ENCODE assay signal across 11 cellular contexts in genomic region chr1:206895837-206896242, GRCh38. TPM values are rescaled to one million over a fixed set of nuclear protein-coding genes. Genes with fewer than 3 reads are reported as not detected.
A peak's percentile ranks its signal among the peaks of the same experiment; 100 is the strongest.
DNase-seq lines count a peak whose midpoint lies in the region; ATAC-seq and TF ChIP-seq lines count a peak whose summit lies in the region.
"Had no signal": no experiment of that assay in that cellular context is flagged by ENCODE, and none has a peak within 500 bp of the region (broad histone marks: within the 10 kb centered on the region; RNA-seq: fewer than 3 reads in every experiment).

No MANE protein-coding gene starts in this region.

- TF ChIP-seq CTCF in body of pancreas (IDR thresholded peaks at IDR 0.05) (no peak), right atrium auricular region (IDR thresholded peaks at IDR 0.05) (no peak), GM20000 (IDR thresholded peaks at IDR 0.05; ENCODE audit: extremely low read depth, missing control alignments) (no peak)

- H3K27ac ChIP-seq in body of pancreas, result no peak overlapping the region
- H3K27ac ChIP-seq in naive thymus-derived CD4-positive, alpha-beta T cell (ENCODE audit: low read depth, low read length), result no peak overlapping the region
- no peak overlapping the region for H3K27ac ChIP-seq in right atrium auricular region

- intact Hi-C loops in body of pancreas (cut with DNase I), result no loop called here
- intact Hi-C loops in naive thymus-derived CD4-positive, alpha-beta T cell (cut with micrococcal nuclease), result no loop called here

- peaks cover 0 to 29% (median 5%) of the 10 kb centered on the region in 5 donors for H3K36me3 Mint-ChIP-seq in naive thymus-derived CD4-positive, alpha-beta T cell

- H3K27ac Mint-ChIP-seq in naive thymus-derived CD4-positive, alpha-beta T cell, result peak overlapping the region in 6 of 9 donors; percentile 28 to 75 (median 54)
- H3K27ac Mint-ChIP-seq: activated CD4-positive, alpha-beta memory T cell treated with anti-CD3 and anti-CD28 coated beads, Interleukin-2, amount 10 ng/mL, durations not matched to agents 7 days and 5 days had no signal

- H3K27me3 Mint-ChIP-seq in naive thymus-derived CD4-positive, alpha-beta T cell, result no peaks in the 10 kb centered on the region

- H3K4me1 ChIP-seq in body of pancreas (peaks cover 12% of the 10 kb centered on the region), right atrium auricular region (no peaks in the 10 kb centered on the region)
- peaks cover 4 to 39% of the 10 kb centered on the region in 2 donors for H3K4me1 ChIP-seq in naive thymus-derived CD4-positive, alpha-beta T cell (ENCODE audit: control insufficient read depth in 2 of 2, insufficient read depth in 2 of 2, low read length in 2 of 2)

- DNase-seq in DMS 273 (lab: John Stamatoyannopoulos, UW; ENCODE audit: unreplicated experiment) (peak; percentile 84), MG63 (peak; percentile 89), body of pancreas (peak in 1 of 4 donors; percentile 13), right atrium auricular region (ENCODE audit: low spot score) (no peak), GM20000 (ENCODE audit: low spot score) (no peak)
- DNase-seq in naive thymus-derived CD4-positive, alpha-beta T cell, result no peak
- DNase-seq: activated CD4-positive, alpha-beta memory T cell treated with anti-CD3 and anti-CD28 coated beads, Interleukin-2, amount 10 ng/mL, durations not matched to agents 7 days and 5 days had no signal

- H3K4me3 ChIP-seq in MG63, result no peak overlapping the region
- no peak overlapping the region for H3K4me3 ChIP-seq in body of pancreas
- no peak overlapping the region for H3K4me3 ChIP-seq in naive thymus-derived CD4-positive, alpha-beta T cell (ENCODE audit: low read length)
- no peak overlapping the region for H3K4me3 ChIP-seq in right atrium auricular region

- H3K36me3 ChIP-seq in MG63, result no peaks in the 10 kb centered on the region
- no peaks in the 10 kb centered on the region for H3K36me3 ChIP-seq in body of pancreas (replicated peaks in 1 of 2; ENCODE audit: insufficient read depth in 1 of 2, low read depth in 2 of 2)
- H3K36me3 ChIP-seq in naive thymus-derived CD4-positive, alpha-beta T cell (ENCODE audit: control insufficient read depth in 2 of 3, insufficient read depth in 3 of 3, low read length in 3 of 3), result peaks cover 0 to 3% (median 0%) of the 10 kb centered on the region in 3 experiments
- H3K36me3 ChIP-seq in right atrium auricular region, result no peaks in the 10 kb centered on the region

- TF ChIP-seq POLR2A in body of pancreas (IDR thresholded peaks at IDR 0.05), result no peak

- H3K9me3 Mint-ChIP-seq in naive thymus-derived CD4-positive, alpha-beta T cell, result peaks cover 0 to 3% (median 0%) of the 10 kb centered on the region in 11 donors
- H3K9me3 Mint-ChIP-seq: activated CD4-positive, alpha-beta memory T cell treated with anti-CD3 and anti-CD28 coated beads, Interleukin-2, amount 10 ng/mL, durations not matched to agents 7 days and 5 days; central memory CD8-positive, alpha-beta T cell had no signal

- H3K9me3 ChIP-seq in MG63 (no peaks in the 10 kb centered on the region), body of pancreas (no peaks in the 10 kb centered on the region), right atrium auricular region (no peaks in the 10 kb centered on the region)
- no peaks in the 10 kb centered on the region for H3K9me3 ChIP-seq in naive thymus-derived CD4-positive, alpha-beta T cell (ENCODE audit: control insufficient read depth in 2 of 3, low read length in 3 of 3)

- H3K27me3 ChIP-seq in MG63, result no peaks in the 10 kb centered on the region
- no peaks in the 10 kb centered on the region for H3K27me3 ChIP-seq in body of pancreas
- H3K27me3 ChIP-seq in naive thymus-derived CD4-positive, alpha-beta T cell (ENCODE audit: control insufficient read depth in 2 of 2, insufficient read depth in 2 of 2, low read length in 2 of 2), result no peaks in the 10 kb centered on the region
- H3K27me3 ChIP-seq in right atrium auricular region, result no peaks in the 10 kb centered on the region

- ATAC-seq in body of pancreas (peak; percentile 41), GM21515 (IDR thresholded peaks at IDR 0.05; ENCODE audit: unreplicated experiment) (no peak), HG02588 (IDR thresholded peaks at IDR 0.05; ENCODE audit: unreplicated experiment) (no peak)
- ATAC-seq in naive thymus-derived CD4-positive, alpha-beta T cell, result no peak

- H3K4me1 Mint-ChIP-seq in naive thymus-derived CD4-positive, alpha-beta T cell, result peaks cover 26 to 85% (median 73%) of the 10 kb centered on the region in 7 donors

- H3K4me3 Mint-ChIP-seq in naive thymus-derived CD4-positive, alpha-beta T cell, result no peak overlapping the region
- H3K4me3 Mint-ChIP-seq: activated CD4-positive, alpha-beta memory T cell treated with anti-CD3 and anti-CD28 coated beads, Interleukin-2, amount 10 ng/mL, durations not matched to agents 7 days and 5 days; central memory CD8-positive, alpha-beta T cell had no signal

- 42 to 54% methylated on average over 3 of the region's 3 CpGs for WGBS in body of pancreas, 2 donors

- CTCF ChIA-PET in naive thymus-derived CD4-positive, alpha-beta T cell (lab: Charles Lee), result interaction anchor here (0.9 to 5.6 kb wide), 5 partner anchors 16 to 169 kb away, joined by 3 to 26 read pairs (median 4); partner anchors contain the start of gene IL20

- POLR2A ChIA-PET in naive thymus-derived CD4-positive, alpha-beta T cell (lab: Charles Lee), result interaction anchor here (0.6 to 17.9 kb wide), 10 partner anchors 7 to 434 kb away, joined by 3 to 600 read pairs (median 4); partner anchors contain the start of gene FCMR

RNA-seq across cellular contexts. Expression of gene IL24, which starts 1.4 kb away (rescaled TPM):
- not detected in 2 replicates for total RNA-seq in MG63 (2014; rRNA removed; shearing (Covaris generic); ENCODE audit: low replicate concordance)
- total RNA-seq in body of pancreas (not detected), right atrium auricular region (1 to 10 TPM in 1 of 2 donors, not detected in 1; 1.1 TPM)
- total RNA-seq in naive thymus-derived CD4-positive, alpha-beta T cell, result under 1 TPM in 1 of 5 experiments, not detected in 4; 0.51 TPM
- polyA plus RNA-seq in naive thymus-derived CD4-positive, alpha-beta T cell, result 10 to 100 TPM; 27.9 to 28.4 TPM
- total RNA-seq: activated CD4-positive, alpha-beta memory T cell treated with anti-CD3 and anti-CD28 coated beads, Interleukin-2, amount 10 ng/mL, durations not matched to agents 7 days and 5 days; renal cortical epithelial cell had no signal

RNA-seq across cellular contexts. Expression of gene FCMR, which starts 25.9 kb away (rescaled TPM):
- 0.36 TPM in 1 of 2 replicates, not detected in the other for total RNA-seq in MG63 (2014; rRNA removed; shearing (Covaris generic); ENCODE audit: low replicate concordance)
- total RNA-seq in body of pancreas (1 to 10 TPM in 1 of 2 donors, not detected in 1; 2.3 TPM), right atrium auricular region (1 to 10 TPM; 1.3 to 5.0 TPM)
- 100 to 1,000 TPM; 103 to 943 (median 312) TPM for total RNA-seq in naive thymus-derived CD4-positive, alpha-beta T cell
- 100 to 1,000 TPM; 803 to 998 TPM for polyA plus RNA-seq in naive thymus-derived CD4-positive, alpha-beta T cell

RNA-seq across cellular contexts. Expression of gene IL20, which starts 30.4 kb away (rescaled TPM):
- not detected in 2 replicates for total RNA-seq in MG63 (2014; rRNA removed; shearing (Covaris generic); ENCODE audit: low replicate concordance)
- total RNA-seq in body of pancreas, result not detected
- total RNA-seq in naive thymus-derived CD4-positive, alpha-beta T cell, result not detected
- polyA plus RNA-seq in naive thymus-derived CD4-positive, alpha-beta T cell, result not detected
- under 1 TPM in 1 of 2 donors, not detected in 1; 0.20 TPM for total RNA-seq in right atrium auricular region
- total RNA-seq: activated CD4-positive, alpha-beta memory T cell treated with anti-CD3 and anti-CD28 coated beads, Interleukin-2, amount 10 ng/mL, durations not matched to agents 7 days and 5 days; renal cortical epithelial cell had no signal

RNA-seq across cellular contexts. Expression of gene PIGR, which starts 50.4 kb away (rescaled TPM):
- not detected in 2 replicates for total RNA-seq in MG63 (2014; rRNA removed; shearing (Covaris generic); ENCODE audit: low replicate concordance)
- 10 to 100 TPM; 14.8 to 45.1 TPM for total RNA-seq in body of pancreas
- total RNA-seq in naive thymus-derived CD4-positive, alpha-beta T cell, result not detected
- polyA plus RNA-seq in naive thymus-derived CD4-positive, alpha-beta T cell, result not detected
- not detected for total RNA-seq in right atrium auricular region
- total RNA-seq: activated CD4-positive, alpha-beta memory T cell treated with anti-CD3 and anti-CD28 coated beads, Interleukin-2, amount 10 ng/mL, durations not matched to agents 7 days and 5 days had no signal

Comparison
In these comparisons a context has a peak if more than half of its experiments do, and no peak if none do; other contexts are left out.
1. DNase-seq: peak in DMS 273 (single experiment) and MG63 (single experiment); none in naive thymus-derived CD4-positive, alpha-beta T cell (0 of 9), right atrium auricular region (single experiment) and GM20000 (single experiment).
2. RNA of gene FCMR, which starts 25.9 kb away (total RNA-seq): 103 to 943 TPM in naive thymus-derived CD4-positive, alpha-beta T cell; 1.3 to 5.0 TPM in right atrium auricular region, 2.3 TPM in body of pancreas and 0.36 TPM in MG63; every median in the first group is over 10 times any median in the second.